In the genomic region with DNA sequence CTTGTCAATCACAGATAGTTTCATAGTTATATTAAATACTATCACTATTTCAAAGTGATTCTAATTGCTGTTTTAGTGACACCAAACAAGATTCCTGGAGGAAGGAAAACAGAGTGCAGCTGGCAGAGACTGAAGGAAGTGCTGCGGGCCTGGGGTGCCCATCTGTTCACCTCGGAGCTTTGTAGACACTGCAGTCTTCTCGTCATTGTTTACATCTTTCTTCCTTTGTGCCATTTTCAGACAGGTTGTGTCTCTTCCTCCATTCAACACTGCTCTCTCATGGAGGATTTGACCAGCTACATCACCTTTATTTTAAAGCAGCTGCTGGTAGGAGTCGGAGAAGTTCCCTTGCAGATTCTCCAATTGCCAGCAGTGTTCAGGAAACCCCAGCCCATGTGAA, we compare ENCODE assay signal across 16 cellular contexts. TPM values are rescaled to one million over a fixed set of nuclear protein-coding genes. Genes with fewer than 3 reads are reported as not detected.
A peak's percentile ranks its signal among the peaks of the same experiment; 100 is the strongest.
DNase-seq lines count a peak whose midpoint lies in the region; ATAC-seq and TF ChIP-seq lines count a peak whose summit lies in the region.
"Had no signal": no experiment of that assay in that cellular context is flagged by ENCODE, and none has a peak within 500 bp of the region (broad histone marks: within the 10 kb centered on the region; RNA-seq: fewer than 3 reads in every experiment).

No MANE protein-coding gene starts in this region.

- H3K27ac ChIP-seq in DND-41 (ENCODE audit: low read length) = no peak overlapping the region
- H3K27ac ChIP-seq: RWPE1, SJCRH30 had no signal

- no peaks in the 10 kb centered on the region for H4K20me1 ChIP-seq in DND-41 (ENCODE audit: insufficient read depth, low read length)

- H3K79me2 ChIP-seq in DND-41 (ENCODE audit: insufficient read depth, low read length) = no peaks in the 10 kb centered on the region

- no peak overlapping the region for H2AFZ ChIP-seq in DND-41 (ENCODE audit: low read depth, low read length)

- H3K27me3 Mint-ChIP-seq in osteocyte (ENCODE audit: unreplicated experiment) = no peaks in the 10 kb centered on the region

- no peak overlapping the region for H3K4me3 Mint-ChIP-seq in osteocyte (ENCODE audit: unreplicated experiment)

- H3K4me2 ChIP-seq in DND-41 (ENCODE audit: insufficient read depth, low read length) = no peak overlapping the region

- H3K9me3 Mint-ChIP-seq in osteocyte (ENCODE audit: unreplicated experiment) = no peaks in the 10 kb centered on the region

- ATAC-seq in DND-41 (ENCODE audit: insufficient read depth, low read depth) = no peak
- ATAC-seq: GM12878 had no signal

- DNase-seq in DND-41 = no peak
- peak; percentile 67 for DNase-seq in NCI-H1694 treated with DMSO at 0.1 percent for 48 hours (lab: John Stamatoyannopoulos, UW)
- DNase-seq in cerebellum (ENCODE audit: low spot score) = peak; percentile 77
- no peak for DNase-seq in osteocyte (ENCODE audit: extremely low spot score, unreplicated experiment)
- DNase-seq in pons (ENCODE audit: low spot score) = no peak
- no peak for DNase-seq in NOMO-1 (lab: John Stamatoyannopoulos, UW; ENCODE audit: unreplicated experiment in 2 of 2)
- DNase-seq in SKM-1 (lab: John Stamatoyannopoulos, UW; ENCODE audit: unreplicated experiment) = no peak
- no peak for DNase-seq in hepatic stellate cell (ENCODE audit: low spot score)
- DNase-seq: BE2C, HCEC 1CT, NCI-H2081 treated with DMSO at 0.1 percent for 48 hours, NCI-H446 treated with DMSO at 0.1 percent for 48 hours, OCI-M1, SJCRH30 had no signal

- H3K4me3 ChIP-seq in DND-41 (ENCODE audit: low read depth in 1 of 2, low read length in 2 of 2) = no peak overlapping the region
- H3K4me3 ChIP-seq: GM12878, SJCRH30 had no signal

- TF ChIP-seq CTCF in DND-41 (IDR thresholded peaks at IDR 0.05; ENCODE audit: borderline replicate concordance, extremely low read depth, low read length, poor library complexity, severe bottlenecking) (peak; percentile 5), osteocyte (IDR thresholded peaks at IDR 0.05) (no peak)

- H3K27ac Mint-ChIP-seq in osteocyte (ENCODE audit: unreplicated experiment) = peak overlapping the region; percentile 62

- no peaks in the 10 kb centered on the region for H3K36me3 Mint-ChIP-seq in osteocyte (ENCODE audit: unreplicated experiment)

- peaks cover 25% of the 10 kb centered on the region for H3K4me1 ChIP-seq in DND-41 (ENCODE audit: insufficient read depth, low read length)
- H3K4me1 ChIP-seq: BE2C, SJCRH30 had no signal

- no peak overlapping the region for H3K9ac ChIP-seq in DND-41 (ENCODE audit: low read depth, low read length)

- H3K4me1 Mint-ChIP-seq in osteocyte (ENCODE audit: unreplicated experiment) = peaks cover 60% of the 10 kb centered on the region

- no peaks in the 10 kb centered on the region for H3K9me3 ChIP-seq in DND-41 (ENCODE audit: insufficient read depth, low read length, severe bottlenecking)
- H3K9me3 ChIP-seq: BE2C, SJCRH30 had no signal

- H3K36me3 ChIP-seq in DND-41 (ENCODE audit: insufficient read depth, low read length) = no peaks in the 10 kb centered on the region
- H3K36me3 ChIP-seq: BE2C, SJCRH30 had no signal

- H3K27me3 ChIP-seq in DND-41 (ENCODE audit: insufficient read depth, low read length, poor library complexity) = no peaks in the 10 kb centered on the region
- H3K27me3 ChIP-seq: BE2C, SJCRH30 had no signal

RNA-seq across cellular contexts. Expression of a gene that starts 37.3 kb away (rescaled TPM):
- total RNA-seq in cerebellum (2.2 TPM), osteocyte (6.0 and 6.6 TPM in 2 replicates)

Comparison
In these comparisons a context has a peak if more than half of its experiments do, and no peak if none do; other contexts are left out.
1. DNase-seq: peak in NCI-H1694 treated with DMSO at 0.1 percent for 48 hours (single experiment) and cerebellum (single experiment); none in DND-41 (single experiment), osteocyte (single experiment), pons (single experiment), NOMO-1 (0 of 2), SKM-1 (single experiment) and hepatic stellate cell (single experiment).